In genomic region chr7:157997471-157997870, GRCh38 we compare ENCODE assay signal across 20 cellular contexts.
DNase-seq lines count a peak whose midpoint lies in the region; ATAC-seq, FAIRE-seq and TF ChIP-seq lines count a peak whose summit lies in the region.
"Had no signal": no experiment of that assay in that cellular context is flagged by ENCODE, and none has a peak within 500 bp of the region (broad histone marks: within the 10 kb centered on the region; RNA-seq: fewer than 3 reads in every experiment).

No MANE protein-coding gene starts in this region.

- H4K91ac ChIP-seq in H1 (replicated peaks; ENCODE audit: insufficient read length, low read length), result no peak overlapping the region
- no peak overlapping the region for H4K91ac ChIP-seq in neuronal stem cell (ENCODE audit: low read depth, low read length, poor library complexity)

- H3K4me1 ChIP-seq in H1 (replicated peaks in 1 of 4; ENCODE audit: control insufficient read depth in 3 of 4, insufficient read depth in 4 of 4, low read length in 3 of 4), result peaks cover 0 to 13% (median 2%) of the 10 kb centered on the region in 4 experiments; a peak in 2 of 7 replicates
- H3K4me1 ChIP-seq in neuronal stem cell (ENCODE audit: control insufficient read depth in 2 of 2, insufficient read depth in 1 of 2, low read depth in 1 of 2, low read length in 2 of 2), result peaks cover 0 to 2% of the 10 kb centered on the region in 2 donors
- H3K4me1 ChIP-seq in upper lobe of left lung, result no peaks in the 10 kb centered on the region
- no peaks in the 10 kb centered on the region for H3K4me1 ChIP-seq in mesendoderm (ENCODE audit: control insufficient read depth, low read depth, low read length)
- H3K4me1 ChIP-seq: Caco-2 had no signal

- H3K27ac ChIP-seq in H1 (ENCODE audit: low read depth, low read length) (no peak overlapping the region), neuronal stem cell (replicated peaks; ENCODE audit: low read length) (no peak overlapping the region), upper lobe of left lung (no peak overlapping the region), mesendoderm (ENCODE audit: low read depth, low read length) (no peak overlapping the region), brain microvascular endothelial cell (no peak overlapping the region)

- H3K36me3 Mint-ChIP-seq in CD14-positive monocyte, result no peaks in the 10 kb centered on the region
- H3K36me3 Mint-ChIP-seq in activated T-helper 1 cell treated with anti-CD3 and anti-CD28 coated beads, Interleukin-12 subunit alpha, Interleukin-12 subunit beta, Interleukin-2, Interleukin-4 antibody, amounts not matched to agents 30 ng/mL and 10 ng/mL and 1 ng/mL, durations not matched to agents 14 hours and 24 hours and 36 hours (ENCODE audit: low read depth), result no peaks in the 10 kb centered on the region
- H3K36me3 Mint-ChIP-seq: CD4-positive, CD25-positive, alpha-beta regulatory T cell; CD8-positive, alpha-beta T cell had no signal

- no peak overlapping the region for H2BK5ac ChIP-seq in H1 (ENCODE audit: low read depth, low read length)
- no peak overlapping the region for H2BK5ac ChIP-seq in neuronal stem cell (ENCODE audit: low read length)
- no peak overlapping the region for H2BK5ac ChIP-seq in mesendoderm (ENCODE audit: low read length)

- H4K5ac ChIP-seq in H1 (ENCODE audit: insufficient read length, low read depth, low read length) (no peak overlapping the region), mesendoderm (ENCODE audit: low read length) (no peak overlapping the region)

- TF ChIP-seq POLR2A in H1 (IDR thresholded peaks at IDR 0.05; ENCODE audit: control extremely low read depth in 1 of 2, low read depth in 2 of 2, low read length in 2 of 2) (no peak), upper lobe of left lung (IDR thresholded peaks at IDR 0.05) (no peak)

- H3K79me2 ChIP-seq in H1 (ENCODE audit: control insufficient read depth in 1 of 2, insufficient read depth in 2 of 2, low read length in 2 of 2), result no peaks in the 10 kb centered on the region
- H3K79me2 ChIP-seq in mesendoderm (ENCODE audit: control insufficient read depth, insufficient read depth, low read length), result no peaks in the 10 kb centered on the region

- no peak overlapping the region for H3K27ac Mint-ChIP-seq in CD14-positive monocyte
- H3K27ac Mint-ChIP-seq in activated T-helper 1 cell treated with anti-CD3 and anti-CD28 coated beads, Interleukin-12 subunit alpha, Interleukin-12 subunit beta, Interleukin-2, Interleukin-4 antibody, amounts not matched to agents 30 ng/mL and 10 ng/mL and 1 ng/mL, durations not matched to agents 14 hours and 24 hours and 36 hours, result no peak overlapping the region
- H3K27ac Mint-ChIP-seq: B cell; CD4-positive, CD25-positive, alpha-beta regulatory T cell; CD8-positive, alpha-beta T cell had no signal

- in situ Hi-C loops in brain microvascular endothelial cell (cut with HindIII; ENCODE audit: low pct_ligation_motif_present, low sequenced_read_pairs), result no loop called here

- no peak overlapping the region for H3K56ac ChIP-seq in H1 (replicated peaks; ENCODE audit: insufficient read length, low read depth, low read length)
- H3K56ac ChIP-seq in mesendoderm (ENCODE audit: low read length), result no peak overlapping the region

- H2BK15ac ChIP-seq in H1 (ENCODE audit: low read length) (no peak overlapping the region), neuronal stem cell (ENCODE audit: low read length) (peak overlapping the region; percentile 93), mesendoderm (replicated peaks; ENCODE audit: low read depth) (no peak overlapping the region)

- H2BK120ac ChIP-seq in H1 (replicated peaks; ENCODE audit: low read depth, low read length), result no peak overlapping the region
- peak overlapping the region; percentile 24 for H2BK120ac ChIP-seq in neuronal stem cell (ENCODE audit: low read depth, low read length)
- H2BK120ac ChIP-seq in mesendoderm (ENCODE audit: low read depth, low read length), result no peak overlapping the region

- no peak overlapping the region for H3K4me3 Mint-ChIP-seq in CD14-positive monocyte
- H3K4me3 Mint-ChIP-seq in activated T-helper 1 cell treated with anti-CD3 and anti-CD28 coated beads, Interleukin-12 subunit alpha, Interleukin-12 subunit beta, Interleukin-2, Interleukin-4 antibody, amounts not matched to agents 30 ng/mL and 10 ng/mL and 1 ng/mL, durations not matched to agents 14 hours and 24 hours and 36 hours, result no peak overlapping the region
- H3K4me3 Mint-ChIP-seq: B cell; CD4-positive, CD25-positive, alpha-beta regulatory T cell; CD8-positive, alpha-beta T cell had no signal

- H3K4ac ChIP-seq in H1 (replicated peaks; ENCODE audit: insufficient read length, low read depth, low read length) (no peak overlapping the region), neuronal stem cell (ENCODE audit: low read length) (no peak overlapping the region), mesendoderm (ENCODE audit: low read depth, low read length) (no peak overlapping the region)

- intact Hi-C loops in CD14-positive monocyte (cut with micrococcal nuclease), result no loop called here
- intact Hi-C loops in activated T-helper 1 cell treated with anti-CD3 and anti-CD28 coated beads, Interleukin-12 subunit alpha, Interleukin-12 subunit beta, Interleukin-2, Interleukin-4 antibody, amounts not matched to agents 30 ng/mL and 10 ng/mL and 1 ng/mL, durations not matched to agents 14 hours and 24 hours and 36 hours (cut with micrococcal nuclease), result no loop called here

- 0 out of 4 replicates have a peak, but pooled peaks cover 0 to 2% of the 10 kb centered on the region in 2 experiments for H3K9me3 ChIP-seq in H1 (ENCODE audit: insufficient read depth in 2 of 2, low read depth in 1 of 2, low read length in 1 of 2)
- H3K9me3 ChIP-seq in neuronal stem cell (replicated peaks in 1 of 2; ENCODE audit: control insufficient read depth in 2 of 2, insufficient read depth in 1 of 2, low read depth in 1 of 2, low read length in 2 of 2), result no peaks in the 10 kb centered on the region
- peaks cover 0 to 2% (median 0%) of the 10 kb centered on the region in 4 donors for H3K9me3 ChIP-seq in upper lobe of left lung
- H3K9me3 ChIP-seq: Caco-2 had no signal

- H3K4me1 Mint-ChIP-seq in CD14-positive monocyte, result no peaks in the 10 kb centered on the region
- H3K4me1 Mint-ChIP-seq in activated T-helper 1 cell treated with anti-CD3 and anti-CD28 coated beads, Interleukin-12 subunit alpha, Interleukin-12 subunit beta, Interleukin-2, Interleukin-4 antibody, amounts not matched to agents 30 ng/mL and 10 ng/mL and 1 ng/mL, durations not matched to agents 14 hours and 24 hours and 36 hours (ENCODE audit: low read depth), result no peaks in the 10 kb centered on the region
- H3K4me1 Mint-ChIP-seq: B cell; CD4-positive, CD25-positive, alpha-beta regulatory T cell had no signal

- H3K36me3 ChIP-seq in H1 (ENCODE audit: control insufficient read depth in 2 of 4, insufficient read depth in 4 of 4, low read length in 3 of 4) (no peaks in the 10 kb centered on the region), neuronal stem cell (replicated peaks in 1 of 2; ENCODE audit: control insufficient read depth in 2 of 2, insufficient read depth in 2 of 2, low read length in 2 of 2) (no peaks in the 10 kb centered on the region), upper lobe of left lung (no peaks in the 10 kb centered on the region), mesendoderm (ENCODE audit: control insufficient read depth, insufficient read depth, low read length) (no peaks in the 10 kb centered on the region), brain microvascular endothelial cell (replicated peaks) (no peaks in the 10 kb centered on the region)

- H3K79me1 ChIP-seq in H1 (ENCODE audit: low read depth, low read length) (no peaks in the 10 kb centered on the region), neuronal stem cell (ENCODE audit: low read depth, low read length) (no peaks in the 10 kb centered on the region), mesendoderm (ENCODE audit: low read length) (no peaks in the 10 kb centered on the region)

- H2BK20ac ChIP-seq in H1 (ENCODE audit: low read length), result 0 out of 2 replicates have a peak overlapping the region, but pooled peaks have one; percentile 13

- no peak for TF ChIP-seq EP300 in H1 (IDR thresholded peaks at IDR 0.05; ENCODE audit: borderline replicate concordance in 1 of 2, low read depth in 2 of 2, low read length in 2 of 2)
- TF ChIP-seq EP300 in upper lobe of left lung (IDR thresholded peaks at IDR 0.05), result no peak

- no peak for FAIRE-seq in H1 (lab: Jason Lieb, UNC)
- FAIRE-seq: G401.6, GM12892 had no signal

- no peak overlapping the region for H3K23ac ChIP-seq in H1 (ENCODE audit: insufficient read length)
- no peak overlapping the region for H3K23ac ChIP-seq in neuronal stem cell (ENCODE audit: low read depth, low read length, poor library complexity)
- H3K23ac ChIP-seq in mesendoderm (ENCODE audit: low read length), result no peak overlapping the region

- POLR2A ChIA-PET in H1 (lab: Charles Lee; ENCODE audit: partially characterized antibody), result no interaction called here

- H3K14ac ChIP-seq in H1 (ENCODE audit: insufficient read length) (no peak overlapping the region), neuronal stem cell (ENCODE audit: low read length) (no peak overlapping the region)

- no peaks in the 10 kb centered on the region for H3K27me3 ChIP-seq in H1 (replicated peaks in 1 of 4; ENCODE audit: control insufficient read depth in 3 of 4, extremely low read depth in 1 of 4, insufficient read depth in 3 of 4, low read length in 3 of 4)
- peaks cover 0 to 3% (median 0%) of the 10 kb centered on the region in 3 experiments for H3K27me3 ChIP-seq in neuronal stem cell (ENCODE audit: control insufficient read depth in 3 of 3, insufficient read depth in 3 of 3, low read depth in 1 of 3, low read length in 3 of 3)
- no peaks in the 10 kb centered on the region for H3K27me3 ChIP-seq in upper lobe of left lung
- H3K27me3 ChIP-seq in mesendoderm (ENCODE audit: insufficient read depth, low read length, poor library complexity), result no peaks in the 10 kb centered on the region
- H3K27me3 ChIP-seq in brain microvascular endothelial cell (replicated peaks), result no peaks in the 10 kb centered on the region

- peak; percentile 10 to 34 for ATAC-seq in upper lobe of left lung (ENCODE audit: low FRiP score in 2 of 2)
- ATAC-seq: CD8-positive, alpha-beta T cell had no signal

- no peaks in the 10 kb centered on the region for H3K23me2 ChIP-seq in H1 (ENCODE audit: low read depth, low read length)

- CTCF ChIA-PET in H1 (lab: Charles Lee; ENCODE audit: partially characterized antibody), result interaction anchor here (0.8 to 1.2 kb wide), 2 partner anchors 19 to 91 kb away, joined by 3 read pairs; no protein-coding TSS in a partner anchor

- H3K4me2 ChIP-seq in H1 (ENCODE audit: insufficient read depth in 1 of 2, low read depth in 2 of 2, low read length in 2 of 2) (no peak overlapping the region), neuronal stem cell (ENCODE audit: insufficient read depth, low read length, poor library complexity, severe bottlenecking) (no peak overlapping the region), mesendoderm (ENCODE audit: low read length) (no peak overlapping the region)

- peak; percentile 43 for DNase-seq in CD14-positive monocyte (ENCODE audit: low spot score)
- DNase-seq in H1 (ENCODE audit: low read depth in 1 of 2, low spot score in 2 of 2), result no peak
- DNase-seq in neuronal stem cell (ENCODE audit: low spot score), result no peak
- no peak for DNase-seq in upper lobe of left lung
- no peak for DNase-seq in anterior cingulate cortex (lab: John Stamatoyannopoulos, UW)
- no peak for DNase-seq in mesendoderm
- no peak for DNase-seq in brain microvascular endothelial cell
- no peak for DNase-seq in activated T-helper 1 cell treated with anti-CD3 and anti-CD28 coated beads, Interleukin-12 subunit alpha, Interleukin-12 subunit beta, Interleukin-2, Interleukin-4 antibody, amounts not matched to agents 30 ng/mL and 10 ng/mL and 1 ng/mL, durations not matched to agents 14 hours and 24 hours and 36 hours (ENCODE audit: low spot score)
- DNase-seq: C1 segment of cervical spinal cord; Caco-2; CD4-positive, CD25-positive, alpha-beta regulatory T cell; CD8-positive, alpha-beta T cell; DMS153; DND-41; GOT3; H7; HCEC 1CT had no signal

- H4K20me1 ChIP-seq in H1 (replicated peaks in 1 of 2; ENCODE audit: control insufficient read depth in 1 of 2, insufficient read depth in 2 of 2, low read length in 2 of 2), result no peaks in the 10 kb centered on the region

- H3K4me3 ChIP-seq in H1 (ENCODE audit: extremely low read depth in 1 of 4, insufficient read depth in 2 of 4, low read depth in 3 of 4, low read length in 4 of 4) (no peak overlapping the region), neuronal stem cell (ENCODE audit: low read length in 2 of 2) (no peak overlapping the region), upper lobe of left lung (no peak overlapping the region), mesendoderm (ENCODE audit: low read length) (no peak overlapping the region), brain microvascular endothelial cell (ENCODE audit: low read depth, low read length) (no peak overlapping the region)

- TF ChIP-seq CTCF in CD14-positive monocyte (IDR thresholded peaks at IDR 0.05), result no peak
- no peak for TF ChIP-seq CTCF in H1 (IDR thresholded peaks at IDR 0.05; ENCODE audit: control extremely low read depth in 1 of 3, insufficient read depth in 1 of 3, low read depth in 1 of 3, low read length in 3 of 3)
- TF ChIP-seq CTCF in upper lobe of left lung (IDR thresholded peaks at IDR 0.05), result no peak
- no peak for TF ChIP-seq CTCF in brain microvascular endothelial cell (IDR thresholded peaks at IDR 0.05; ENCODE audit: low read depth, low read length, missing control alignments)

- no peak overlapping the region for H3K18ac ChIP-seq in H1 (ENCODE audit: extremely low read depth, low read length)
- peak overlapping the region; percentile 78 for H3K18ac ChIP-seq in neuronal stem cell (ENCODE audit: low read length)
- H3K18ac ChIP-seq in mesendoderm (ENCODE audit: low read length), result no peak overlapping the region

- H4K8ac ChIP-seq in H1 (ENCODE audit: extremely low read depth, insufficient read depth, low read length) (no peak overlapping the region; the same call in none of the 2 replicates), neuronal stem cell (ENCODE audit: low read depth, low read length) (no peak overlapping the region), mesendoderm (ENCODE audit: low read depth, low read length) (no peak overlapping the region)

- 96% methylated on average over 4 of the region's 5 CpGs; no CpG with 5 or more reads in 1 of the 2 experiments for WGBS in H1 (ENCODE audit: extremely low coverage in 1 of 2, insufficient coverage in 1 of 2, insufficient read length in 1 of 2, insufficient replicate concordance in 2 of 2, low coverage in 1 of 2, low lambda C conversion rate in 2 of 2, missing lambda C conversion rate in 1 of 2), 2 experiments
- WGBS in neuronal stem cell (ENCODE audit: extremely low coverage in 2 of 2, insufficient read length in 2 of 2, insufficient replicate concordance in 1 of 2), 2 donors, result no CpG with 5 or more reads among the region's 5 CpGs
- WGBS in upper lobe of left lung, 2 donors, result 70 to 73% methylated on average over 4 to 5 of the region's 5 CpGs
- no CpG with 5 or more reads among the region's 5 CpGs for WGBS in mesendoderm (ENCODE audit: extremely low coverage, insufficient coverage, low lambda C conversion rate)

- H2AFZ ChIP-seq in H1 (ENCODE audit: low read length), result no peak overlapping the region
- no peak overlapping the region for H2AFZ ChIP-seq in neuronal stem cell (ENCODE audit: low read length)

- peaks cover 2 to 6% (median 6%) of the 10 kb centered on the region in 3 donors for H3K27me3 Mint-ChIP-seq in CD14-positive monocyte (ENCODE audit: low read depth in 3 of 3)
- H3K27me3 Mint-ChIP-seq in activated T-helper 1 cell treated with anti-CD3 and anti-CD28 coated beads, Interleukin-12 subunit alpha, Interleukin-12 subunit beta, Interleukin-2, Interleukin-4 antibody, amounts not matched to agents 30 ng/mL and 10 ng/mL and 1 ng/mL, durations not matched to agents 14 hours and 24 hours and 36 hours (ENCODE audit: insufficient read depth), result no peaks in the 10 kb centered on the region
- H3K27me3 Mint-ChIP-seq: B cell; CD4-positive, CD25-positive, alpha-beta regulatory T cell had no signal

- H2BK12ac ChIP-seq in H1 (ENCODE audit: low read depth, low read length), result peak overlapping the region; percentile 63; the same call in 1 of the 2 replicates
- peak overlapping the region; percentile 94 for H2BK12ac ChIP-seq in neuronal stem cell (ENCODE audit: low read length)

- H2AK5ac ChIP-seq in H1 (ENCODE audit: low read depth, low read length) (0 out of 2 replicates have a peak overlapping the region, but pooled peaks have one; percentile 65), neuronal stem cell (ENCODE audit: low read depth, low read length) (peak overlapping the region; percentile 94), mesendoderm (ENCODE audit: low read length) (no peak overlapping the region)

- no peak for TF ChIP-seq RAD21 in H1 (IDR thresholded peaks at IDR 0.05 in 1 of 2, conservative IDR thresholded peaks at IDR 0.05 in 1 of 2; ENCODE audit: low read depth in 2 of 2, low read length in 2 of 2)

- H3K9ac ChIP-seq in H1 (replicated peaks in 1 of 4; ENCODE audit: extremely low read depth in 1 of 4, low read depth in 3 of 4, low read length in 3 of 4) (no peak overlapping the region), neuronal stem cell (ENCODE audit: low read depth, low read length, poor library complexity) (no peak overlapping the region), mesendoderm (ENCODE audit: low read length) (no peak overlapping the region)

- H3K9me3 Mint-ChIP-seq in CD14-positive monocyte, result peaks cover 0 to 8% (median 0%) of the 10 kb centered on the region in 7 donors
- no peaks in the 10 kb centered on the region for H3K9me3 Mint-ChIP-seq in activated T-helper 1 cell treated with anti-CD3 and anti-CD28 coated beads, Interleukin-12 subunit alpha, Interleukin-12 subunit beta, Interleukin-2, Interleukin-4 antibody, amounts not matched to agents 30 ng/mL and 10 ng/mL and 1 ng/mL, durations not matched to agents 14 hours and 24 hours and 36 hours
- H3K9me3 Mint-ChIP-seq: CD4-positive, CD25-positive, alpha-beta regulatory T cell; CD8-positive, alpha-beta T cell had no signal
